1 cellular context compared by ENCODE assay signal in the genomic region with DNA sequence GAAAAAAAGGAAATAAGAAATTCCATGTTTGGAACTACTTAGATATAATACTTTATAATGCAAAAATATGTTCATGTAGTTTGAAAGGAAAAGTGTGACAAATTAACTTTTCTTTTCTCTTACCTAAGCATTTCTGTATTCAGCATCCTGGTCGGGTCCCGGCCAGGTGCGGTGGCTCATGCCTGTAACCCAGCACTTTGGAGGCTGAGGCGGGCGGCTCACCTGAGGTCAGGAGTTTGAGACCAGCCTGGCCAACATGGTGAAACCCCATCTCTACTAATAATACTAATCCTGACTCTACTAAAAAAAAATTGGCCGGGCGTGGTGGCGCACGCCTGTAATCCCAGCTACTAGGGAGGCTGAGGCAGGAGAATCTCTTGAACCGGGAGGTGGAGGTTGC.
TF ChIP-seq lines count a peak whose summit lies in the region.

No MANE protein-coding gene starts in this region.

TF ChIP-seq in K562, 482 proteins besides CTCF, POLR2A, EP300 and RAD21:
- 0 out of 2 replicates have a peak, but pooled peaks have one; percentile 13 for TF ChIP-seq BCOR (IDR thresholded peaks at IDR 0.05)
